2 cellular contexts compared by ENCODE assay signal in the genomic region with DNA sequence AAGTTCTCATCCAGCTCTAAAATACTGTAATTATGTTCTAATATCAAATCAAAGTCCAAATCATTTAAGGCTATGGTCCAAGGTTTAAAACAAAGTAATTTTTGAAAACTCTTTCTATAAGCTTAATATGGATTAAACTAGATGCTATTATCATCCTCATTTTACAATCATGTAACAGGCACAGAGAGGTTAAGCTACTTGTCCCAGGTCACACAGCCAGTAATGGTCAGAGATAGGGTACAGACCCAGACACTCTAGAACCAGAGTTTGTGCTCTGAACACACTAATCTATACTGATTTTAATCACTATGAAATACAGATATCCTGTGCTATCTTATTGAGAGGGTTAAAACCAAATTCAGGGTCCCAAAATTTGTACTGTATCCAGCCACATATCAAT.
A peak's percentile ranks its signal among the peaks of the same experiment; 100 is the strongest.
TF ChIP-seq lines count a peak whose summit lies in the region.

No MANE protein-coding gene starts in this region.

TF ChIP-seq in HEK293, 187 proteins besides CTCF, POLR2A, EP300 and RAD21:
- TF ChIP-seq ELK4 (IDR thresholded peaks at IDR 0.05; ENCODE audit: borderline replicate concordance, low read depth, low read length) (no peak), ZNF768 (tag by site-specific recombination; IDR thresholded peaks at IDR 0.05) (peak; percentile 94), ZNF596 (tag by site-specific recombination; IDR thresholded peaks at IDR 0.05) (no peak), ZNF175 (tag by site-specific recombination; IDR thresholded peaks at IDR 0.05) (no peak), ZNF132 (tag by site-specific recombination; IDR thresholded peaks at IDR 0.05; ENCODE audit: borderline replicate concordance) (no peak), ZNF560 (tag by site-specific recombination; IDR thresholded peaks at IDR 0.05; ENCODE audit: borderline replicate concordance) (no peak), ZNF223 (tag by site-specific recombination; IDR thresholded peaks at IDR 0.05) (no peak), ZNF664 (tag by site-specific recombination; IDR thresholded peaks at IDR 0.05) (peak; percentile 44)
- TF ChIP-seq, protein P1, sequence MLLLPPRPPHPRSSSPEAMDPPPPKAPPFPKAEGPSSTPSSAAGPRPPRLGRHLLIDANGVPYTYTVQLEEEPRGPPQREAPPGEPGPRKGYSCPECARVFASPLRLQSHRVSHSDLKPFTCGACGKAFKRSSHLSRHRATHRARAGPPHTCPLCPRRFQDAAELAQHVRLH (tag by site-specific recombination; IDR thresholded peaks at IDR 0.05) = 0 out of 2 replicates have a peak, but pooled peaks have one; percentile 12

TF ChIP-seq in GM12878, 131 proteins besides CTCF, POLR2A, EP300 and RAD21:
- TF ChIP-seq SMARCA5 (IDR thresholded peaks at IDR 0.05) = 0 out of 2 replicates have a peak, but pooled peaks have one; percentile 44
- TF ChIP-seq, protein P2, sequence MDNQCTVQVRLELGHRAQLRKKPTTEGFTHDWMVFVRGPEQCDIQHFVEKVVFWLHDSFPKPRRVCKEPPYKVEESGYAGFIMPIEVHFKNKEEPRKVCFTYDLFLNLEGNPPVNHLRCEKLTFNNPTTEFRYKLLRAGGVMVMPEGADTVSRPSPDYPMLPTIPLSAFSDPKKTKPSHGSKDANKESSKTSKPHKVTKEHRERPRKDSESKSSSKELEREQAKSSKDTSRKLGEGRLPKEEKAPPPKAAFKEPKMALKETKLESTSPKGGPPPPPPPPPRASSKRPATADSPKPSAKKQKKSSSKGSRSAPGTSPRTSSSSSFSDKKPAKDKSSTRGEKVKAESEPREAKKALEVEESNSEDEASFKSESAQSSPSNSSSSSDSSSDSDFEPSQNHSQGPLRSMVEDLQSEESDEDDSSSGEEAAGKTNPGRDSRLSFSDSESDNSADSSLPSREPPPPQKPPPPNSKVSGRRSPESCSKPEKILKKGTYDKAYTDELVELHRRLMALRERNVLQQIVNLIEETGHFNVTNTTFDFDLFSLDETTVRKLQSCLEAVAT (IDR thresholded peaks at IDR 0.05) = no peak
TF ChIP-seq in GM12878: peak in this region for 1.
